ENCODE assay signal across 11 cellular contexts in the genomic region with DNA sequence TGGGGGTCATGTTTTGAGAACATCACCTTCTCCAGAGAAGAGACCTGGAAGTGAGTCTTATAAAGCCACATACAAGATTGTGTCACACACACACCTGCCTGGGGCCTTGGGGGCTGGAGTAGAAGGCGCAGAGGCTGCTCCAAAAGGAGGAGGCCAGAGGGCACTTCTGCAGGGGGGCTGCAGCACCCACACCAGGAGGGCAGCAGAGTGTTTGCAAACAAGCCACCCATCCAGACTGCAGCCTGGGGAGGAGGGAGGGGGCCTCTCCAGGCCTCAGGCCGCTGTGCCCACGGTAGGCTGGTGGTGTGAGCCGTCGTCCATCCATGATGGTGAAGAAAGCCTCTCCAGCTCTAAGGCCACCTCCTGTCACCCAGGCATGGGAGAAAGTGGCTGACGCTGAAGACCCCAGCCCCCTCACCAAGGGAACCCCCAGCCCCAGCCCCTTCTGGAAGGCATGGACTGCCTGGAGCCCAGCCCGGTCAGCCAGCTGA.
"Had no signal": no experiment of that assay in that cellular context is flagged by ENCODE, and none has a peak within 500 bp of the region (broad histone marks: within the 10 kb centered on the region; RNA-seq: fewer than 3 reads in every experiment).

No MANE protein-coding gene starts in this region.

- H3K27me3 Mint-ChIP-seq: activated naive CD8-positive, alpha-beta T cell treated with anti-CD3 and anti-CD28 coated beads, Interleukin-2, amount 10 ng/mL, durations not matched to agents 7 days and 5 days had no signal

- H3K36me3 ChIP-seq: heart right ventricle, thyroid gland had no signal

- H3K4me1 ChIP-seq: thyroid gland had no signal

- H3K27me3 ChIP-seq: thyroid gland had no signal

- H3K27ac ChIP-seq: heart right ventricle, thyroid gland had no signal

- H3K9me3 ChIP-seq: heart right ventricle, thyroid gland had no signal

- DNase-seq: activated CD4-positive, alpha-beta T cell treated with anti-CD3 and anti-CD28 coated beads, Interleukin-2, amount 50 U/mL, for 4 hours; activated gamma-delta T cell treated with Interleukin-2 at 50 U/mL for 16 hours; activated naive CD8-positive, alpha-beta T cell treated with anti-CD3 and anti-CD28 coated beads, Interleukin-2, amount 10 ng/mL, durations not matched to agents 7 days and 5 days; activated T-cell treated with anti-CD3 and anti-CD28 coated beads, Interleukin-2, amount 50 U/mL, for 48 hours; anterior cingulate cortex; islet precursor cell; occipital lobe; thyroid gland had no signal

- H3K9me3 Mint-ChIP-seq: activated naive CD8-positive, alpha-beta T cell treated with anti-CD3 and anti-CD28 coated beads, Interleukin-2, amount 10 ng/mL, durations not matched to agents 7 days and 5 days; naive thymus-derived CD8-positive, alpha-beta T cell; stimulated activated effector memory CD8-positive, alpha-beta T cell treated with anti-CD3 and anti-CD28 coated beads, Interleukin-12 subunit alpha, Interleukin-12 subunit beta, amount 100 ng/mL, for 72 hours had no signal

- H3K36me3 Mint-ChIP-seq: activated naive CD8-positive, alpha-beta T cell treated with anti-CD3 and anti-CD28 coated beads, Interleukin-2, amount 10 ng/mL, durations not matched to agents 7 days and 5 days; naive thymus-derived CD8-positive, alpha-beta T cell had no signal

- H3K4me3 Mint-ChIP-seq: activated naive CD8-positive, alpha-beta T cell treated with anti-CD3 and anti-CD28 coated beads, Interleukin-2, amount 10 ng/mL, durations not matched to agents 7 days and 5 days had no signal

- H3K4me3 ChIP-seq: heart right ventricle, thyroid gland had no signal

- ATAC-seq: heart right ventricle; naive thymus-derived CD8-positive, alpha-beta T cell; stimulated activated effector memory CD8-positive, alpha-beta T cell treated with anti-CD3 and anti-CD28 coated beads, Interleukin-12 subunit alpha, Interleukin-12 subunit beta, amount 100 ng/mL, for 72 hours had no signal

- H3K27ac Mint-ChIP-seq: activated naive CD8-positive, alpha-beta T cell treated with anti-CD3 and anti-CD28 coated beads, Interleukin-2, amount 10 ng/mL, durations not matched to agents 7 days and 5 days; stimulated activated effector memory CD8-positive, alpha-beta T cell treated with anti-CD3 and anti-CD28 coated beads, Interleukin-12 subunit alpha, Interleukin-12 subunit beta, amount 100 ng/mL, for 72 hours had no signal
